In genomic region chr3:72413228-72413627, GRCh38 we compare ENCODE assay signal across 15 cellular contexts. TPM values are rescaled to one million over a fixed set of nuclear protein-coding genes. Genes with fewer than 3 reads are reported as not detected.
DNase-seq lines count a peak whose midpoint lies in the region; ATAC-seq, FAIRE-seq and TF ChIP-seq lines count a peak whose summit lies in the region.
"Had no signal": no experiment of that assay in that cellular context is flagged by ENCODE, and none has a peak within 500 bp of the region (broad histone marks: within the 10 kb centered on the region; RNA-seq: fewer than 3 reads in every experiment).

No MANE protein-coding gene starts in this region.

- TF ChIP-seq POLR2A in H54 (IDR thresholded peaks at IDR 0.05; ENCODE audit: low read depth, low read length) = no peak

- no peaks in the 10 kb centered on the region for H3K27me3 Mint-ChIP-seq in WTC11 (ENCODE audit: low read depth)
- no peaks in the 10 kb centered on the region for H3K27me3 Mint-ChIP-seq in activated CD4-positive, alpha-beta memory T cell treated with anti-CD3 and anti-CD28 coated beads, Interleukin-2, amount 10 ng/mL, durations not matched to agents 7 days and 5 days
- H3K27me3 Mint-ChIP-seq: activated B cell treated with CpG ODN at 0.5 μM for 24 hours had no signal

- H3K27ac ChIP-seq in PC-9 = no peak overlapping the region
- H3K27ac ChIP-seq: psoas muscle had no signal

- H3K36me3 ChIP-seq in PC-9 (ENCODE audit: low read depth) = no peaks in the 10 kb centered on the region

- 0 out of 2 replicates have a peak overlapping the region, but pooled peaks have one; percentile 6 for H3K27ac Mint-ChIP-seq in WTC11
- no peak overlapping the region for H3K27ac Mint-ChIP-seq in activated CD4-positive, alpha-beta memory T cell treated with anti-CD3 and anti-CD28 coated beads, Interleukin-2, amount 10 ng/mL, durations not matched to agents 7 days and 5 days
- H3K27ac Mint-ChIP-seq: activated B cell treated with CpG ODN at 0.5 μM for 24 hours, mesothelial cell of epicardium had no signal

- BruUV-seq in PC-9 (replicated peaks; lab: Mats Ljungman, UMichigan) = no TSS peak

- H3K9me3 Mint-ChIP-seq in WTC11 = no peaks in the 10 kb centered on the region
- no peaks in the 10 kb centered on the region for H3K9me3 Mint-ChIP-seq in activated CD4-positive, alpha-beta memory T cell treated with anti-CD3 and anti-CD28 coated beads, Interleukin-2, amount 10 ng/mL, durations not matched to agents 7 days and 5 days
- H3K9me3 Mint-ChIP-seq: activated B cell treated with CpG ODN at 0.5 μM for 24 hours had no signal

- H3K4me3 ChIP-seq in PC-9 = no peak overlapping the region
- H3K4me3 ChIP-seq: psoas muscle had no signal

- H3K4me1 ChIP-seq in PC-9 (replicated peaks; ENCODE audit: insufficient read depth) = peaks cover 36% of the 10 kb centered on the region

- no peak overlapping the region for H3K4me2 ChIP-seq in PC-9

- H3K79me2 ChIP-seq in PC-9 (ENCODE audit: low read depth) = peaks cover 100% of the 10 kb centered on the region

- peaks cover 76% of the 10 kb centered on the region for H3K4me1 Mint-ChIP-seq in WTC11
- peaks cover 65% of the 10 kb centered on the region for H3K4me1 Mint-ChIP-seq in activated CD4-positive, alpha-beta memory T cell treated with anti-CD3 and anti-CD28 coated beads, Interleukin-2, amount 10 ng/mL, durations not matched to agents 7 days and 5 days

- CTCF ChIA-PET in WTC11 (lab: Charles Lee) (no interaction called here), PC-9 (lab: Charles Lee) (no interaction called here)
- CTCF ChIA-PET in activated CD4-positive, alpha-beta memory T cell treated with anti-CD3 and anti-CD28 coated beads, Interleukin-2, amount 10 ng/mL, durations not matched to agents 7 days and 5 days (lab: Charles Lee) = no interaction called here

- intact Hi-C loops in PC-9 (cut with micrococcal nuclease; ENCODE audit: unreplicated experiment) = no loop called here

- H4K20me1 ChIP-seq in PC-9 (ENCODE audit: insufficient read depth) = peaks cover 4% of the 10 kb centered on the region

- no peaks in the 10 kb centered on the region for H3K9me3 ChIP-seq in PC-9 (ENCODE audit: insufficient read depth, low read depth)
- H3K9me3 ChIP-seq: psoas muscle had no signal

- H3K27me3 ChIP-seq in PC-9 (ENCODE audit: insufficient read depth, low read depth) = no peaks in the 10 kb centered on the region

- H3K9me2 ChIP-seq in PC-9 (ENCODE audit: insufficient read depth) = no peaks in the 10 kb centered on the region

- H3K4me3 Mint-ChIP-seq in WTC11 = no peak overlapping the region
- no peak overlapping the region for H3K4me3 Mint-ChIP-seq in activated CD4-positive, alpha-beta memory T cell treated with anti-CD3 and anti-CD28 coated beads, Interleukin-2, amount 10 ng/mL, durations not matched to agents 7 days and 5 days
- H3K4me3 Mint-ChIP-seq: activated B cell treated with CpG ODN at 0.5 μM for 24 hours, mesothelial cell of epicardium had no signal

- POLR2A ChIA-PET in WTC11 (lab: Charles Lee) (no interaction called here), PC-9 (lab: Charles Lee; ENCODE audit: unreplicated experiment) (no interaction called here)
- POLR2A ChIA-PET in activated CD4-positive, alpha-beta memory T cell treated with anti-CD3 and anti-CD28 coated beads, Interleukin-2, amount 10 ng/mL, durations not matched to agents 7 days and 5 days (lab: Charles Lee) = no interaction called here

- ATAC-seq in WTC11 (no peak), GM21423 (IDR thresholded peaks at IDR 0.05; ENCODE audit: unreplicated experiment) (no peak)
- ATAC-seq: psoas muscle had no signal

- H3K36me3 Mint-ChIP-seq in WTC11 = no peaks in the 10 kb centered on the region
- H3K36me3 Mint-ChIP-seq in activated CD4-positive, alpha-beta memory T cell treated with anti-CD3 and anti-CD28 coated beads, Interleukin-2, amount 10 ng/mL, durations not matched to agents 7 days and 5 days (ENCODE audit: low read depth) = peaks cover 13% of the 10 kb centered on the region
- H3K36me3 Mint-ChIP-seq: mesothelial cell of epicardium had no signal

- 0 out of 2 replicates have a peak, but pooled peaks cover 7% of the 10 kb centered on the region for H3F3A ChIP-seq in PC-9 (ENCODE audit: insufficient read depth, low read depth)

- TF ChIP-seq CTCF in WTC11 (IDR thresholded peaks at IDR 0.05) = no peak
- TF ChIP-seq CTCF in PC-9 (conservative IDR thresholded peaks at IDR 0.05) = no peak

- FAIRE-seq in H54 (lab: Jason Lieb, UNC) = peak; percentile 55

- DNase-seq in H54 (ENCODE audit: insufficient read length, low spot score) = no peak
- DNase-seq in WTC11 (ENCODE audit: low spot score) = no peak
- DNase-seq in fibroblast of peridontal ligament (ENCODE audit: extremely low read depth) = peak; percentile 20
- DNase-seq in pons (ENCODE audit: low spot score) = peak; percentile 95
- no peak for DNase-seq in PC-9
- DNase-seq in activated CD4-positive, alpha-beta memory T cell treated with anti-CD3 and anti-CD28 coated beads, Interleukin-2, amount 10 ng/mL, durations not matched to agents 7 days and 5 days = no peak
- DNase-seq: activated B cell treated with CpG ODN at 0.5 μM for 24 hours; effector CD4-positive, alpha-beta T cell; NCI-H1417; NCI-H524 treated with DMSO at 0.1 percent for 48 hours; psoas muscle; SIG-M5; stimulated activated CD4-positive, alpha-beta T cell treated with anti-CD3 and anti-CD28 coated beads, Interleukin-4, amount 100 ng/mL, for 4 hours had no signal

- H2AFZ ChIP-seq in PC-9 = no peak overlapping the region

TF ChIP-seq in WTC11, 78 proteins besides CTCF, POLR2A, EP300 and RAD21 (continues in another document):
- no peak for TF ChIP-seq EMX1 (CRISPR knock-in tag; IDR thresholded peaks at IDR 0.05)
- TF ChIP-seq ATF3 (CRISPR knock-in tag; conservative IDR thresholded peaks at IDR 0.05) = no peak
- TF ChIP-seq ZNF219 (CRISPR knock-in tag; IDR thresholded peaks at IDR 0.05; ENCODE audit: borderline replicate concordance) = no peak
- TF ChIP-seq ZNF232 (CRISPR knock-in tag; IDR thresholded peaks at IDR 0.05) = no peak
- no peak for TF ChIP-seq PRDM15 (CRISPR knock-in tag; IDR thresholded peaks at IDR 0.05)
- no peak for TF ChIP-seq ZNF532 (CRISPR knock-in tag; IDR thresholded peaks at IDR 0.05; ENCODE audit: borderline replicate concordance)
- TF ChIP-seq FOXP1 (CRISPR knock-in tag; IDR thresholded peaks at IDR 0.05; ENCODE audit: borderline replicate concordance) = no peak

RNA-seq across cellular contexts. Expression of gene RYBP, which starts 33.2 kb away (rescaled TPM):
- total RNA-seq in WTC11 (2021) = 20.0 to 21.4 TPM (median 20.0 TPM) in 3 replicates
- 7.4 and 10.5 TPM in 2 replicates for total RNA-seq in PC-9 (2021)
- 10 to 100 TPM; 17.5 to 17.6 TPM for total RNA-seq in activated CD4-positive, alpha-beta memory T cell treated with anti-CD3 and anti-CD28 coated beads, Interleukin-2, amount 10 ng/mL, durations not matched to agents 7 days and 5 days

Comparison
In these comparisons a context has a peak if more than half of its experiments do, and no peak if none do; other contexts are left out.
1. DNase-seq: peak in fibroblast of peridontal ligament (single experiment) and pons (single experiment); none in H54 (single experiment), WTC11 (single experiment), PC-9 (0 of 2) and activated CD4-positive, alpha-beta memory T cell treated with anti-CD3 and anti-CD28 coated beads, Interleukin-2, amount 10 ng/mL, durations not matched to agents 7 days and 5 days (single experiment).